Comparison of ENCODE assay signal across 2 cellular contexts in the genomic region with DNA sequence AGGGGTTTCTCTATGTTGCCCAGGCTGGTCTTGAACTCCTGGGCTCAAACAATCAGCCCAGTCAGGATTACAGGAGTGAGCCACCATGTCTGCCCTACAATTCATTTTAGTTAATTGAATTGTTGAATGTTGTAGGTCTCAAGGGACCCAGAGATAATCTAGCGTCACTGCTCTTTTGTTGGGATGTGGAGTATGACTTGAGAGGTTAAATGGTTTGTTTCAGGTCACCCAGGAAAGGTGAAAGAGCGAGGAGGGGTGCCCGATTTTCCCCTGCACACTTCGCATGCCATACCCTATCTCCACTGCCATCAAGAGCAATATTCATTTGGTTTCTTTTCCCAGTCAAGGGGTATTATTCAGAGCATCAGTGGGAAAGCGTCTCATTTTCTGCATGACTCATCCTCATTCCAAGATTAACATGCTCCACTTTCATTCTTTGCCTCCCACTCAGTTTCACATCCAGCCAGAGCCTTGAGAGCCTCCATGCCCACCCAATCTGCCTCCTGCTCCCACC.
TF ChIP-seq lines count a peak whose summit lies in the region.

No MANE protein-coding gene starts in this region.

TF ChIP-seq in HCT116, 20 proteins besides CTCF, POLR2A, EP300 and RAD21:
- TF ChIP-seq SRF (IDR thresholded peaks at IDR 0.05; ENCODE audit: low read depth), result no peak
- no peak for TF ChIP-seq POLR2AphosphoS5 (IDR thresholded peaks at IDR 0.05; ENCODE audit: low read depth, low read length)
- no peak for TF ChIP-seq YY1 (IDR thresholded peaks at IDR 0.05; ENCODE audit: extremely low read depth, insufficient replicate concordance, low read depth, low read length)
- no peak for TF ChIP-seq EZH2 (IDR thresholded peaks at IDR 0.05)
- TF ChIP-seq TCF7L2 (IDR thresholded peaks at IDR 0.05; ENCODE audit: borderline replicate concordance, extremely low read depth, insufficient read depth, insufficient read length), result no peak
- TF ChIP-seq, protein P1, sequence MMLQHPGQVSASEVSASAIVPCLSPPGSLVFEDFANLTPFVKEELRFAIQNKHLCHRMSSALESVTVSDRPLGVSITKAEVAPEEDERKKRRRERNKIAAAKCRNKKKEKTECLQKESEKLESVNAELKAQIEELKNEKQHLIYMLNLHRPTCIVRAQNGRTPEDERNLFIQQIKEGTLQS (IDR thresholded peaks at IDR 0.05), result no peak
- TF ChIP-seq EGR1 (IDR thresholded peaks at IDR 0.05; ENCODE audit: low read depth), result peak; percentile 41; the same call in 1 of the 2 replicates
- no peak for TF ChIP-seq ZNF274 (IDR thresholded peaks at IDR 0.05; ENCODE audit: low read depth, low read length)
- TF ChIP-seq CEBPB (IDR thresholded peaks at IDR 0.05; ENCODE audit: low read depth), result no peak
- no peak for TF ChIP-seq SP1 (IDR thresholded peaks at IDR 0.05; ENCODE audit: low read depth)
- TF ChIP-seq FOSL1 (IDR thresholded peaks at IDR 0.05; ENCODE audit: low read depth), result peak; percentile 44; the same call in 1 of the 2 replicates
- TF ChIP-seq, protein P2, sequence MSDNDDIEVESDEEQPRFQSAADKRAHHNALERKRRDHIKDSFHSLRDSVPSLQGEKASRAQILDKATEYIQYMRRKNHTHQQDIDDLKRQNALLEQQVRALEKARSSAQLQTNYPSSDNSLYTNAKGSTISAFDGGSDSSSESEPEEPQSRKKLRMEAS (IDR thresholded peaks at IDR 0.05), result no peak
- TF ChIP-seq, protein P3, sequence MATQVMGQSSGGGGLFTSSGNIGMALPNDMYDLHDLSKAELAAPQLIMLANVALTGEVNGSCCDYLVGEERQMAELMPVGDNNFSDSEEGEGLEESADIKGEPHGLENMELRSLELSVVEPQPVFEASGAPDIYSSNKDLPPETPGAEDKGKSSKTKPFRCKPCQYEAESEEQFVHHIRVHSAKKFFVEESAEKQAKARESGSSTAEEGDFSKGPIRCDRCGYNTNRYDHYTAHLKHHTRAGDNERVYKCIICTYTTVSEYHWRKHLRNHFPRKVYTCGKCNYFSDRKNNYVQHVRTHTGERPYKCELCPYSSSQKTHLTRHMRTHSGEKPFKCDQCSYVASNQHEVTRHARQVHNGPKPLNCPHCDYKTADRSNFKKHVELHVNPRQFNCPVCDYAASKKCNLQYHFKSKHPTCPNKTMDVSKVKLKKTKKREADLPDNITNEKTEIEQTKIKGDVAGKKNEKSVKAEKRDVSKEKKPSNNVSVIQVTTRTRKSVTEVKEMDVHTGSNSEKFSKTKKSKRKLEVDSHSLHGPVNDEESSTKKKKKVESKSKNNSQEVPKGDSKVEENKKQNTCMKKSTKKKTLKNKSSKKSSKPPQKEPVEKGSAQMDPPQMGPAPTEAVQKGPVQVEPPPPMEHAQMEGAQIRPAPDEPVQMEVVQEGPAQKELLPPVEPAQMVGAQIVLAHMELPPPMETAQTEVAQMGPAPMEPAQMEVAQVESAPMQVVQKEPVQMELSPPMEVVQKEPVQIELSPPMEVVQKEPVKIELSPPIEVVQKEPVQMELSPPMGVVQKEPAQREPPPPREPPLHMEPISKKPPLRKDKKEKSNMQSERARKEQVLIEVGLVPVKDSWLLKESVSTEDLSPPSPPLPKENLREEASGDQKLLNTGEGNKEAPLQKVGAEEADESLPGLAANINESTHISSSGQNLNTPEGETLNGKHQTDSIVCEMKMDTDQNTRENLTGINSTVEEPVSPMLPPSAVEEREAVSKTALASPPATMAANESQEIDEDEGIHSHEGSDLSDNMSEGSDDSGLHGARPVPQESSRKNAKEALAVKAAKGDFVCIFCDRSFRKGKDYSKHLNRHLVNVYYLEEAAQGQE (IDR thresholded peaks at IDR 0.05; ENCODE audit: low read depth), result no peak
- peak; percentile 61; the same call in 1 of the 2 replicates for TF ChIP-seq JUND (IDR thresholded peaks at IDR 0.05)
- TF ChIP-seq EZH2phosphoT487 (IDR thresholded peaks at IDR 0.05; ENCODE audit: borderline replicate concordance), result no peak
- TF ChIP-seq, protein P4, sequence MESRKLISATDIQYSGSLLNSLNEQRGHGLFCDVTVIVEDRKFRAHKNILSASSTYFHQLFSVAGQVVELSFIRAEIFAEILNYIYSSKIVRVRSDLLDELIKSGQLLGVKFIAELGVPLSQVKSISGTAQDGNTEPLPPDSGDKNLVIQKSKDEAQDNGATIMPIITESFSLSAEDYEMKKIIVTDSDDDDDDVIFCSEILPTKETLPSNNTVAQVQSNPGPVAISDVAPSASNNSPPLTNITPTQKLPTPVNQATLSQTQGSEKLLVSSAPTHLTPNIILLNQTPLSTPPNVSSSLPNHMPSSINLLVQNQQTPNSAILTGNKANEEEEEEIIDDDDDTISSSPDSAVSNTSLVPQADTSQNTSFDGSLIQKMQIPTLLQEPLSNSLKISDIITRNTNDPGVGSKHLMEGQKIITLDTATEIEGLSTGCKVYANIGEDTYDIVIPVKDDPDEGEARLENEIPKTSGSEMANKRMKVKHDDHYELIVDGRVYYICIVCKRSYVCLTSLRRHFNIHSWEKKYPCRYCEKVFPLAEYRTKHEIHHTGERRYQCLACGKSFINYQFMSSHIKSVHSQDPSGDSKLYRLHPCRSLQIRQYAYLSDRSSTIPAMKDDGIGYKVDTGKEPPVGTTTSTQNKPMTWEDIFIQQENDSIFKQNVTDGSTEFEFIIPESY (IDR thresholded peaks at IDR 0.05; ENCODE audit: extremely low read depth, insufficient replicate concordance, low read length), result no peak
- TF ChIP-seq CBX3 (IDR thresholded peaks at IDR 0.05; ENCODE audit: low read depth), result no peak
- no peak for TF ChIP-seq ZFX (IDR thresholded peaks at IDR 0.05)
- no peak for TF ChIP-seq ELF1 (IDR thresholded peaks at IDR 0.05; ENCODE audit: borderline replicate concordance, low read depth)
- TF ChIP-seq SIN3A (IDR thresholded peaks at IDR 0.05; ENCODE audit: low read depth), result no peak

TF ChIP-seq in SK-N-SH, 30 proteins besides CTCF, POLR2A, EP300 and RAD21:
- TF ChIP-seq JUND (IDR thresholded peaks at IDR 0.05) (peak; percentile 88), RFX5 (IDR thresholded peaks at IDR 0.05; ENCODE audit: low read length) (no peak), TCF12 (IDR thresholded peaks at IDR 0.05) (peak; percentile 71; the same call in 1 of the 2 replicates), TAF1 (IDR thresholded peaks at IDR 0.05; ENCODE audit: borderline replicate concordance, low read depth, low read length) (no peak), CHD2 (IDR thresholded peaks at IDR 0.05; ENCODE audit: low read length, partially characterized antibody) (no peak), FOXM1 (IDR thresholded peaks at IDR 0.05; ENCODE audit: low read depth) (no peak), GATA2 (CRISPR knock-in tag; IDR thresholded peaks at IDR 0.05) (no peak), NRF1 (IDR thresholded peaks at IDR 0.05; ENCODE audit: low read depth, low read length) (no peak), NFIC (IDR thresholded peaks at IDR 0.05; ENCODE audit: borderline replicate concordance) (0 out of 2 replicates have a peak, but pooled peaks have one; percentile 10), MXI1 (IDR thresholded peaks at IDR 0.05; ENCODE audit: low read depth, low read length) (no peak), FOSL2 (IDR thresholded peaks at IDR 0.05; ENCODE audit: borderline replicate concordance, low read depth) (peak; percentile 88), MEF2A (IDR thresholded peaks at IDR 0.05; ENCODE audit: borderline replicate concordance, low read depth) (no peak), ELF1 (IDR thresholded peaks at IDR 0.05) (no peak), YY1 (IDR thresholded peaks at IDR 0.05; ENCODE audit: low read depth) (no peak), RCOR1 (IDR thresholded peaks at IDR 0.05; ENCODE audit: low read length) (no peak), TEAD4 (IDR thresholded peaks at IDR 0.05; ENCODE audit: borderline replicate concordance, insufficient read depth) (no peak), RXRA (IDR thresholded peaks at IDR 0.05; ENCODE audit: borderline replicate concordance, low read depth) (0 out of 2 replicates have a peak, but pooled peaks have one; percentile 28), FOXJ3 (CRISPR knock-in tag; IDR thresholded peaks at IDR 0.05) (no peak), GABPA (IDR thresholded peaks at IDR 0.05; ENCODE audit: low read depth) (no peak), SIN3A (IDR thresholded peaks at IDR 0.05; ENCODE audit: borderline replicate concordance, low read depth, low read length) (no peak), SMC3 (IDR thresholded peaks at IDR 0.05; ENCODE audit: low read depth, low read length) (no peak), POLR2AphosphoS5 (IDR thresholded peaks at IDR 0.05; ENCODE audit: low read depth, low read length) (no peak; the same call in 1 of the 2 replicates), EZH2phosphoT487 (IDR thresholded peaks at IDR 0.05; ENCODE audit: borderline replicate concordance, low read depth) (no peak)
- TF ChIP-seq, protein P5, sequence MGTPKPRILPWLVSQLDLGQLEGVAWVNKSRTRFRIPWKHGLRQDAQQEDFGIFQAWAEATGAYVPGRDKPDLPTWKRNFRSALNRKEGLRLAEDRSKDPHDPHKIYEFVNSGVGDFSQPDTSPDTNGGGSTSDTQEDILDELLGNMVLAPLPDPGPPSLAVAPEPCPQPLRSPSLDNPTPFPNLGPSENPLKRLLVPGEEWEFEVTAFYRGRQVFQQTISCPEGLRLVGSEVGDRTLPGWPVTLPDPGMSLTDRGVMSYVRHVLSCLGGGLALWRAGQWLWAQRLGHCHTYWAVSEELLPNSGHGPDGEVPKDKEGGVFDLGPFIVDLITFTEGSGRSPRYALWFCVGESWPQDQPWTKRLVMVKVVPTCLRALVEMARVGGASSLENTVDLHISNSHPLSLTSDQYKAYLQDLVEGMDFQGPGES (IDR thresholded peaks at IDR 0.05; ENCODE audit: low read depth, low read length), result no peak
- TF ChIP-seq, protein P6, sequence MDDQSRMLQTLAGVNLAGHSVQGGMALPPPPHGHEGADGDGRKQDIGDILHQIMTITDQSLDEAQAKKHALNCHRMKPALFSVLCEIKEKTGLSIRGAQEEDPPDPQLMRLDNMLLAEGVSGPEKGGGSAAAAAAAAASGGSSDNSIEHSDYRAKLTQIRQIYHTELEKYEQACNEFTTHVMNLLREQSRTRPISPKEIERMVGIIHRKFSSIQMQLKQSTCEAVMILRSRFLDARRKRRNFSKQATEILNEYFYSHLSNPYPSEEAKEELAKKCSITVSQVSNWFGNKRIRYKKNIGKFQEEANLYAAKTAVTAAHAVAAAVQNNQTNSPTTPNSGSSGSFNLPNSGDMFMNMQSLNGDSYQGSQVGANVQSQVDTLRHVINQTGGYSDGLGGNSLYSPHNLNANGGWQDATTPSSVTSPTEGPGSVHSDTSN (IDR thresholded peaks at IDR 0.05), result peak; percentile 73
- TF ChIP-seq, protein P4 (IDR thresholded peaks at IDR 0.05; ENCODE audit: borderline replicate concordance, low read depth), result no peak
- TF ChIP-seq, protein P7, sequence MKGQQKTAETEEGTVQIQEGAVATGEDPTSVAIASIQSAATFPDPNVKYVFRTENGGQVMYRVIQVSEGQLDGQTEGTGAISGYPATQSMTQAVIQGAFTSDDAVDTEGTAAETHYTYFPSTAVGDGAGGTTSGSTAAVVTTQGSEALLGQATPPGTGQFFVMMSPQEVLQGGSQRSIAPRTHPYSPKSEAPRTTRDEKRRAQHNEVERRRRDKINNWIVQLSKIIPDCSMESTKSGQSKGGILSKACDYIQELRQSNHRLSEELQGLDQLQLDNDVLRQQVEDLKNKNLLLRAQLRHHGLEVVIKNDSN (IDR thresholded peaks at IDR 0.05; ENCODE audit: borderline replicate concordance, low read depth), result no peak
- TF ChIP-seq, protein P3 (IDR thresholded peaks at IDR 0.05; ENCODE audit: low read depth, low read length), result no peak
- TF ChIP-seq, protein P2 (IDR thresholded peaks at IDR 0.05; ENCODE audit: low read depth), result peak; percentile 33; the same call in 1 of the 2 replicates
- TF ChIP-seq, protein P8, sequence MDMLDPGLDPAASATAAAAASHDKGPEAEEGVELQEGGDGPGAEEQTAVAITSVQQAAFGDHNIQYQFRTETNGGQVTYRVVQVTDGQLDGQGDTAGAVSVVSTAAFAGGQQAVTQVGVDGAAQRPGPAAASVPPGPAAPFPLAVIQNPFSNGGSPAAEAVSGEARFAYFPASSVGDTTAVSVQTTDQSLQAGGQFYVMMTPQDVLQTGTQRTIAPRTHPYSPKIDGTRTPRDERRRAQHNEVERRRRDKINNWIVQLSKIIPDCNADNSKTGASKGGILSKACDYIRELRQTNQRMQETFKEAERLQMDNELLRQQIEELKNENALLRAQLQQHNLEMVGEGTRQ (IDR thresholded peaks at IDR 0.05; ENCODE audit: borderline replicate concordance, low read depth, low read length), result no peak
